Comparison of ENCODE assay signal across 1 cellular context in the genomic region with DNA sequence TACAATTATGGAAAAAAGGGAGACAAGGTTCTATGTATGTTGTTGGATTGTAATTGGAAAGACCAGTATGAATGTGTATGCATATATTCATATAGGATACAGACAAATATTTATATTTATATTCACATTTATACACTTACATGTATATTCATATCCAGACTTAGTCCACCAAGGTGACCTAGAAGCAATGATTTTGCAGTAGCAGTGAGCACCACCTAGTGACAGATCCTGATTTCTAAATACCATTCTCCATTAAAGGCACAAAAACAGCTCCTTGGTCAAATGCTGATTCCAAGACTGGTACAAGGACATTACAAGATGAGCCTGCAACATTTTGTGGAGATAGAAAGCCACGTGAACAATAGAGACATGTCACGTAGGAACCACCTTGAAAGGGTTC.
TF ChIP-seq lines count a peak whose summit lies in the region.

No MANE protein-coding gene starts in this region.

TF ChIP-seq in SK-N-SH, 30 proteins besides CTCF, POLR2A, EP300 and RAD21 (continued from another document):
- TF ChIP-seq, protein P1, sequence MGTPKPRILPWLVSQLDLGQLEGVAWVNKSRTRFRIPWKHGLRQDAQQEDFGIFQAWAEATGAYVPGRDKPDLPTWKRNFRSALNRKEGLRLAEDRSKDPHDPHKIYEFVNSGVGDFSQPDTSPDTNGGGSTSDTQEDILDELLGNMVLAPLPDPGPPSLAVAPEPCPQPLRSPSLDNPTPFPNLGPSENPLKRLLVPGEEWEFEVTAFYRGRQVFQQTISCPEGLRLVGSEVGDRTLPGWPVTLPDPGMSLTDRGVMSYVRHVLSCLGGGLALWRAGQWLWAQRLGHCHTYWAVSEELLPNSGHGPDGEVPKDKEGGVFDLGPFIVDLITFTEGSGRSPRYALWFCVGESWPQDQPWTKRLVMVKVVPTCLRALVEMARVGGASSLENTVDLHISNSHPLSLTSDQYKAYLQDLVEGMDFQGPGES (IDR thresholded peaks at IDR 0.05; ENCODE audit: low read depth, low read length): no peak
